In the genomic region with DNA sequence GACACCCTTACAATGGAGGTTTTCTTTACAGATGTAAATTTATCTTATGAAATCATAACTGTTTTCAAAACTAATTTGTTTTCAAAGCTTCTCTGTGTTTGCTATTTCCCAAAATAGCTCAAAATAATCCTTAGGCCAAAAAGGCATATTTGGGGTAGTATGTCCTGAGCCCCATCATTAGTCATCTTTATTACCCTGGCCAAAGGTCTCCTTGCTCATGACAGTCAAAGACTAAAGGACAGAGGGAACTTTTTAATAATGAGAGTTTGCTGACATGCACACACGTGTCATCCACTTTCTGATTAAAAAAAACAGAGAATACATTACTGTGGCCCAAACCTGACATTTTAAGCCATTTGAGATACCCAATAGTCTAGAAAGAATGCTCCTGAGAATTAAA, we compare ENCODE assay signal across 21 cellular contexts.
"Had no signal": no experiment of that assay in that cellular context is flagged by ENCODE, and none has a peak within 500 bp of the region (broad histone marks: within the 10 kb centered on the region; RNA-seq: fewer than 3 reads in every experiment).

No MANE protein-coding gene starts in this region.

- H3K9me3 Mint-ChIP-seq: activated B cell treated with CpG ODN at 0.5 μM for 24 hours; activated CD8-positive, alpha-beta T cell treated with anti-CD3 and anti-CD28 coated beads for 36 hours; activated T-cell treated with anti-CD3 and anti-CD28 coated beads, Interleukin-2, amount 50 U/mL, for 72 hours; natural killer cell treated with Interleukin-12 subunit alpha and Interleukin-12 subunit beta and Interleukin-15 and Interleukin-18, amount 100 ng/mL, for 72 hours had no signal

- H3K36me3 ChIP-seq: right lobe of liver, stomach, upper lobe of right lung had no signal

- H3K27ac ChIP-seq: body of pancreas, right lobe of liver, stomach, testis, upper lobe of right lung had no signal

- H3K4me3 ChIP-seq: body of pancreas, right lobe of liver, stomach, testis, upper lobe of right lung had no signal

- H3K27me3 ChIP-seq: body of pancreas, right lobe of liver, stomach, testis, upper lobe of right lung had no signal

- H3K9me3 ChIP-seq: body of pancreas, right lobe of liver, stomach, testis, upper lobe of right lung had no signal

- H3K4me1 ChIP-seq: testis had no signal

- H3K4me3 Mint-ChIP-seq: activated B cell treated with CpG ODN at 0.5 μM for 24 hours; activated CD8-positive, alpha-beta T cell treated with anti-CD3 and anti-CD28 coated beads for 36 hours; activated naive CD8-positive, alpha-beta T cell; activated T-cell treated with anti-CD3 and anti-CD28 coated beads, Interleukin-2, amount 50 U/mL, for 72 hours; natural killer cell treated with Interleukin-12 subunit alpha and Interleukin-12 subunit beta and Interleukin-15 and Interleukin-18, amount 100 ng/mL, for 72 hours had no signal

- H3K36me3 Mint-ChIP-seq: activated naive CD8-positive, alpha-beta T cell; natural killer cell treated with Interleukin-12 subunit alpha and Interleukin-12 subunit beta and Interleukin-15 and Interleukin-18, amount 100 ng/mL, for 72 hours had no signal

- DNase-seq: activated B cell treated with CpG ODN at 0.5 μM for 24 hours; activated CD4-positive, alpha-beta T cell treated with anti-CD3 and anti-CD28 coated beads for 48 hours; activated CD8-positive, alpha-beta memory T cell treated with anti-CD3 and anti-CD28 coated beads, Interleukin-2, amount 50 U/mL, for 4 hours; activated CD8-positive, alpha-beta T cell treated with anti-CD3 and anti-CD28 coated beads for 36 hours; activated gamma-delta T cell treated with Interleukin-2 at 50 U/mL for 16 hours; activated T-cell treated with anti-CD3 and anti-CD28 coated beads, Interleukin-2, amount 50 U/mL, for 72 hours; amygdala; body of pancreas; caudate nucleus; head of caudate nucleus; kidney glomerular epithelial cell; mesenchymal stem cell; right lobe of liver; stimulated activated CD4-positive, alpha-beta T cell treated with anti-CD3 and anti-CD28 coated beads, Interleukin-1b, Interleukin-23, amount 100 ng/mL, for 48 hours; stomach; T-helper 2 cell; testis; upper lobe of right lung had no signal

- H3K27ac Mint-ChIP-seq: activated B cell treated with CpG ODN at 0.5 μM for 24 hours; activated CD8-positive, alpha-beta T cell treated with anti-CD3 and anti-CD28 coated beads for 36 hours; activated naive CD8-positive, alpha-beta T cell; activated T-cell treated with anti-CD3 and anti-CD28 coated beads, Interleukin-2, amount 50 U/mL, for 72 hours; natural killer cell treated with Interleukin-12 subunit alpha and Interleukin-12 subunit beta and Interleukin-15 and Interleukin-18, amount 100 ng/mL, for 72 hours; progenitor cell of endocrine pancreas had no signal

- H3K27me3 Mint-ChIP-seq: activated B cell treated with CpG ODN at 0.5 μM for 24 hours; activated CD8-positive, alpha-beta T cell treated with anti-CD3 and anti-CD28 coated beads for 36 hours; activated naive CD8-positive, alpha-beta T cell; natural killer cell treated with Interleukin-12 subunit alpha and Interleukin-12 subunit beta and Interleukin-15 and Interleukin-18, amount 100 ng/mL, for 72 hours had no signal
